ENCODE assay signal across 6 cellular contexts in the genomic region with DNA sequence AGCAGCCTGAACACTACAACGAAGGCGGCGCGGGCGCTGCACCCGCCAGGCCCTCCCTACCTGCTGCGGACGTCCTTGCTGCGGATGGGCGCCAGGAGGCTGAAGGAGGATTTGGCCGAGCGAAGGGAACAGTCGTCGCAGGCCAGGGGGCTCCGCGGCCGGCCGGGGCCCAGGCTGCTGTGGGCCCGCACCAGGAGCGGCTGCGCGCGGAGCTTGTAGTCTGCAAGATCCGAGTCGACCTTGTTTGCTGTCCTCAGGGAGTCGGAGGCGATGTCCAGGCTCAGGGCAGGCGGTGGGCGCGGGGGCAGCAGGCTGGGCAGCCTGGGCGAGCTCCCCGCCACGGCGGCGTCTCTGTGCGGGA. TPM values are rescaled to one million over a fixed set of nuclear protein-coding genes. Genes with fewer than 3 reads are reported as not detected.
DNase-seq lines count a peak whose midpoint lies in the region; ATAC-seq and TF ChIP-seq lines count a peak whose summit lies in the region.

No MANE protein-coding gene starts in this region.

- intact Hi-C loops in thyroid gland (cut with DNase I) = loop anchor here (5.0 kb wide), 1 partner anchor 36 kb away; the partner anchor contains the start of gene SNAPC4

- TF ChIP-seq CTCF in glutamatergic neuron (IDR thresholded peaks at IDR 0.05; ENCODE audit: partially characterized antibody, unreplicated experiment) = no peak
- TF ChIP-seq CTCF in thyroid gland (IDR thresholded peaks at IDR 0.05) = no peak

- no peak for TF ChIP-seq POLR2A in thyroid gland (IDR thresholded peaks at IDR 0.05)

- DNase-seq in NCI-H69 (lab: John Stamatoyannopoulos, UW) (peak; percentile 55), glutamatergic neuron (peak; percentile 54), thyroid gland (peak; percentile 19 to 40), EL (no peak), caudate nucleus (lab: John Stamatoyannopoulos, UW) (no peak)

- no peaks in the 10 kb centered on the region for H3K27me3 ChIP-seq in thyroid gland

- WGBS in thyroid gland, 2 donors = 0% methylated on average over 2 of the region's 36 CpGs; no CpG with 5 or more reads in 1 of the 2 donors

- H3K27ac ChIP-seq in thyroid gland (no peak overlapping the region), caudate nucleus (ENCODE audit: low read depth, low read length) (no peak overlapping the region)

- peaks cover 14% of the 10 kb centered on the region for H3K4me1 Mint-ChIP-seq in glutamatergic neuron (ENCODE audit: low read depth, unreplicated experiment)

- H3K9me3 Mint-ChIP-seq in glutamatergic neuron (ENCODE audit: unreplicated experiment) = peaks cover 10% of the 10 kb centered on the region

- no peaks in the 10 kb centered on the region for H3K36me3 Mint-ChIP-seq in glutamatergic neuron (ENCODE audit: unreplicated experiment)

- peak overlapping the region; percentile 48 to 92 (median 61) for H3K4me3 ChIP-seq in thyroid gland (replicated peaks in 1 of 3)

- H3K27me3 Mint-ChIP-seq in glutamatergic neuron (ENCODE audit: unreplicated experiment) = peaks cover 16% of the 10 kb centered on the region

- peaks cover 17 to 25% of the 10 kb centered on the region in 2 donors for H3K4me1 ChIP-seq in thyroid gland

- peaks cover 10 to 22% of the 10 kb centered on the region in 2 donors for H3K36me3 ChIP-seq in thyroid gland

- ATAC-seq in GM19035 (IDR thresholded peaks at IDR 0.05; ENCODE audit: unreplicated experiment) = peak; percentile 14

- H3K27ac Mint-ChIP-seq in glutamatergic neuron (ENCODE audit: unreplicated experiment) = peak overlapping the region; percentile 33

- peak overlapping the region; percentile 89 for H3K4me3 Mint-ChIP-seq in glutamatergic neuron (ENCODE audit: unreplicated experiment)

- H3K9me3 ChIP-seq in thyroid gland = no peaks in the 10 kb centered on the region

RNA-seq across cellular contexts. Expression of gene INPP5E, which starts 1.1 kb away (rescaled TPM):
- total RNA-seq in glutamatergic neuron (ENCODE audit: unreplicated experiment) = 35.2 TPM
- 10 to 100 TPM; 10.2 to 21.3 (median 13.4) TPM for total RNA-seq in thyroid gland

RNA-seq across cellular contexts. Expression of gene PMPCA, which starts 28.1 kb away (rescaled TPM):
- total RNA-seq in glutamatergic neuron (ENCODE audit: unreplicated experiment) (69.0 TPM), thyroid gland (10 to 100 TPM; 28.8 to 48.2 (median 39.0) TPM)

RNA-seq across cellular contexts. Expression of gene ENTR1, which starts 28.1 kb away (rescaled TPM):
- 61.2 TPM for total RNA-seq in glutamatergic neuron (ENCODE audit: unreplicated experiment)
- total RNA-seq in thyroid gland = 10 to 100 TPM; 27.9 to 46.1 (median 33.9) TPM

RNA-seq across cellular contexts. Expression of gene SNAPC4, which starts 38.6 kb away (rescaled TPM):
- total RNA-seq in glutamatergic neuron (ENCODE audit: unreplicated experiment) (22.9 TPM), thyroid gland (1 to 10 TPM; 7.0 to 8.0 (median 7.5) TPM)

RNA-seq across cellular contexts. Expression of gene SEC16A, which starts 44.3 kb away (rescaled TPM):
- total RNA-seq in glutamatergic neuron (ENCODE audit: unreplicated experiment) (74.3 TPM), thyroid gland (10 to 100 TPM; 47.7 to 73.8 (median 62.5) TPM)

Comparison
In these comparisons a context has a peak if more than half of its experiments do, and no peak if none do; other contexts are left out.
1. DNase-seq: peak in NCI-H69 (single experiment), glutamatergic neuron (single experiment) and thyroid gland (2 of 2); none in EL (single experiment) and caudate nucleus (0 of 61).